In the genomic region with DNA sequence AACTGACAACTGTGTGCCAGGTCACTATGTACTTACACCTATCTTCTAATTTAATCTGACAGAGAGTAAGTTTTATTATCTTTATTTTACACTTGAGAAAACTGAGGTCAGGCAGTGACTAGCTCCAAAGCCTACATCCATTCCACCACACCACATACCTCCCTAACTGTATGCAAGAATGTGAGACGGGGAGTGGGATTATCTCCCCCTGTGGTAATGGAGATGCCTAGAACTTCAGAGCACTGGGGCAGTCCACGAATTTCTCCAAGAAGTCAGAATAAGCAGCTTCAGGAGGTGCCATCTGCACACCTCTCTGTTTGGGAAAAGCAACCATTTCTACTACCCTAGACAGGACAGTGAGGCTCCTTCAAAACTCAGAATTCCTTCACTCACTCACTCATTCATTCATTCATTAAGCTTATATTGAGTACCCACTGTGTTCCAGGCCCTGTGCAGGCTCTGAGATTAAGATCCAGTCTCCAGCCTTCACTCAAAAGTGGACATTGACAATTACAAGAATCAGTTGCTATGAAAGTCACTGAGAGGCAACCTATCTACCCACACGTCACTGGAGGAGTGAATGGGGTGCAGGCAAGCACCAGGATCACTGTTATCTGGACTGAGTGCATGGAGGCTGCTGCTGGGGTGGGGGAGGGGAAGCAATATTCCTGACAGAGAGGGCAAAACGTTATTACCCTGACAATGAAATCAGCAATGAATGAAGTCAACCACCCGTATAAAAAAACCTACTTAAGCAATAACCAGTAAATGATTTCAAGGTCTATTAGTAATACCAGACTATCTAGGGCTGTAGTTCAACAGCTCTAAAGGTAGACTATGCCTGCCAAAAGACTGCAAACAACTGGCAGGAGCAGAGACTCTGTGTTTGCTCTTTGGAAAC, we compare ENCODE assay signal across 1 cellular context.
TF ChIP-seq lines count a peak whose summit lies in the region.

No MANE protein-coding gene starts in this region.

TF ChIP-seq in GM23338, 12 proteins besides CTCF, POLR2A, EP300 and RAD21:
- TF ChIP-seq, protein P1, sequence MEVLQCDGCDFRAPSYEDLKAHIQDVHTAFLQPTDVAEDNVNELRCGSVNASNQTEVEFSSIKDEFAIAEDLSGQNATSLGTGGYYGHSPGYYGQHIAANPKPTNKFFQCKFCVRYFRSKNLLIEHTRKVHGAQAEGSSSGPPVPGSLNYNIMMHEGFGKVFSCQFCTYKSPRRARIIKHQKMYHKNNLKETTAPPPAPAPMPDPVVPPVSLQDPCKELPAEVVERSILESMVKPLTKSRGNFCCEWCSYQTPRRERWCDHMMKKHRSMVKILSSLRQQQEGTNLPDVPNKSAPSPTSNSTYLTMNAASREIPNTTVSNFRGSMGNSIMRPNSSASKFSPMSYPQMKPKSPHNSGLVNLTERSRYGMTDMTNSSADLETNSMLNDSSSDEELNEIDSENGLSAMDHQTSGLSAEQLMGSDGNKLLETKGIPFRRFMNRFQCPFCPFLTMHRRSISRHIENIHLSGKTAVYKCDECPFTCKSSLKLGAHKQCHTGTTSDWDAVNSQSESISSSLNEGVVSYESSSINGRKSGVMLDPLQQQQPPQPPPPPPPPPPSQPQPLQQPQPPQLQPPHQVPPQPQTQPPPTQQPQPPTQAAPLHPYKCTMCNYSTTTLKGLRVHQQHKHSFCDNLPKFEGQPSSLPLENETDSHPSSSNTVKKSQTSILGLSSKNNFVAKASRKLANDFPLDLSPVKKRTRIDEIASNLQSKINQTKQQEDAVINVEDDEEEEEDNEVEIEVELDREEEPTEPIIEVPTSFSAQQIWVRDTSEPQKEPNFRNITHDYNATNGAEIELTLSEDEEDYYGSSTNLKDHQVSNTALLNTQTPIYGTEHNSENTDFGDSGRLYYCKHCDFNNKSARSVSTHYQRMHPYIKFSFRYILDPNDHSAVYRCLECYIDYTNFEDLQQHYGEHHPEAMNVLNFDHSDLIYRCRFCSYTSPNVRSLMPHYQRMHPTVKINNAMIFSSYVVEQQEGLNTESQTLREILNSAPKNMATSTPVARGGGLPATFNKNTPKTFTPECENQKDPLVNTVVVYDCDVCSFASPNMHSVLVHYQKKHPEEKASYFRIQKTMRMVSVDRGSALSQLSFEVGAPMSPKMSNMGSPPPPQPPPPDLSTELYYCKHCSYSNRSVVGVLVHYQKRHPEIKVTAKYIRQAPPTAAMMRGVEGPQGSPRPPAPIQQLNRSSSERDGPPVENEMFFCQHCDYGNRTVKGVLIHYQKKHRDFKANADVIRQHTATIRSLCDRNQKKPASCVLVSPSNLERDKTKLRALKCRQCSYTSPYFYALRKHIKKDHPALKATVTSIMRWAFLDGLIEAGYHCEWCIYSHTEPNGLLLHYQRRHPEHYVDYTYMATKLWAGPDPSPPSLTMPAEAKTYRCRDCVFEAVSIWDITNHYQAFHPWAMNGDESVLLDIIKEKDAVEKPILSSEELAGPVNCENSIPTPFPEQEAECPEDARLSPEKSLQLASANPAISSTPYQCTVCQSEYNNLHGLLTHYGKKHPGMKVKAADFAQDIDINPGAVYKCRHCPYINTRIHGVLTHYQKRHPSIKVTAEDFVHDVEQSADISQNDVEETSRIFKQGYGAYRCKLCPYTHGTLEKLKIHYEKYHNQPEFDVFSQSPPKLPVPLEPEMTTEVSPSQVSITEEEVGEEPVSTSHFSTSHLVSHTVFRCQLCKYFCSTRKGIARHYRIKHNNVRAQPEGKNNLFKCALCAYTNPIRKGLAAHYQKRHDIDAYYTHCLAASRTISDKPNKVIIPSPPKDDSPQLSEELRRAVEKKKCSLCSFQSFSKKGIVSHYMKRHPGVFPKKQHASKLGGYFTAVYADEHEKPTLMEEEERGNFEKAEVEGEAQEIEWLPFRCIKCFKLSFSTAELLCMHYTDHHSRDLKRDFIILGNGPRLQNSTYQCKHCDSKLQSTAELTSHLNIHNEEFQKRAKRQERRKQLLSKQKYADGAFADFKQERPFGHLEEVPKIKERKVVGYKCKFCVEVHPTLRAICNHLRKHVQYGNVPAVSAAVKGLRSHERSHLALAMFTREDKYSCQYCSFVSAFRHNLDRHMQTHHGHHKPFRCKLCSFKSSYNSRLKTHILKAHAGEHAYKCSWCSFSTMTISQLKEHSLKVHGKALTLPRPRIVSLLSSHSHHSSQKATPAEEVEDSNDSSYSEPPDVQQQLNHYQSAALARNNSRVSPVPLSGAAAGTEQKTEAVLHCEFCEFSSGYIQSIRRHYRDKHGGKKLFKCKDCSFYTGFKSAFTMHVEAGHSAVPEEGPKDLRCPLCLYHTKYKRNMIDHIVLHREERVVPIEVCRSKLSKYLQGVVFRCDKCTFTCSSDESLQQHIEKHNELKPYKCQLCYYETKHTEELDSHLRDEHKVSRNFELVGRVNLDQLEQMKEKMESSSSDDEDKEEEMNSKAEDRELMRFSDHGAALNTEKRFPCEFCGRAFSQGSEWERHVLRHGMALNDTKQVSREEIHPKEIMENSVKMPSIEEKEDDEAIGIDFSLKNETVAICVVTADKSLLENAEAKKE (CRISPR knock-in tag; IDR thresholded peaks at IDR 0.05) = peak; percentile 77; the same call in 1 of the 2 replicates
- TF ChIP-seq STAT1 (IDR thresholded peaks at IDR 0.05; ENCODE audit: unreplicated experiment) (no peak), JUNB (IDR thresholded peaks at IDR 0.05; ENCODE audit: unreplicated experiment) (no peak), NANOG (IDR thresholded peaks at IDR 0.05; ENCODE audit: borderline replicate concordance) (no peak)
- TF ChIP-seq, protein P2, sequence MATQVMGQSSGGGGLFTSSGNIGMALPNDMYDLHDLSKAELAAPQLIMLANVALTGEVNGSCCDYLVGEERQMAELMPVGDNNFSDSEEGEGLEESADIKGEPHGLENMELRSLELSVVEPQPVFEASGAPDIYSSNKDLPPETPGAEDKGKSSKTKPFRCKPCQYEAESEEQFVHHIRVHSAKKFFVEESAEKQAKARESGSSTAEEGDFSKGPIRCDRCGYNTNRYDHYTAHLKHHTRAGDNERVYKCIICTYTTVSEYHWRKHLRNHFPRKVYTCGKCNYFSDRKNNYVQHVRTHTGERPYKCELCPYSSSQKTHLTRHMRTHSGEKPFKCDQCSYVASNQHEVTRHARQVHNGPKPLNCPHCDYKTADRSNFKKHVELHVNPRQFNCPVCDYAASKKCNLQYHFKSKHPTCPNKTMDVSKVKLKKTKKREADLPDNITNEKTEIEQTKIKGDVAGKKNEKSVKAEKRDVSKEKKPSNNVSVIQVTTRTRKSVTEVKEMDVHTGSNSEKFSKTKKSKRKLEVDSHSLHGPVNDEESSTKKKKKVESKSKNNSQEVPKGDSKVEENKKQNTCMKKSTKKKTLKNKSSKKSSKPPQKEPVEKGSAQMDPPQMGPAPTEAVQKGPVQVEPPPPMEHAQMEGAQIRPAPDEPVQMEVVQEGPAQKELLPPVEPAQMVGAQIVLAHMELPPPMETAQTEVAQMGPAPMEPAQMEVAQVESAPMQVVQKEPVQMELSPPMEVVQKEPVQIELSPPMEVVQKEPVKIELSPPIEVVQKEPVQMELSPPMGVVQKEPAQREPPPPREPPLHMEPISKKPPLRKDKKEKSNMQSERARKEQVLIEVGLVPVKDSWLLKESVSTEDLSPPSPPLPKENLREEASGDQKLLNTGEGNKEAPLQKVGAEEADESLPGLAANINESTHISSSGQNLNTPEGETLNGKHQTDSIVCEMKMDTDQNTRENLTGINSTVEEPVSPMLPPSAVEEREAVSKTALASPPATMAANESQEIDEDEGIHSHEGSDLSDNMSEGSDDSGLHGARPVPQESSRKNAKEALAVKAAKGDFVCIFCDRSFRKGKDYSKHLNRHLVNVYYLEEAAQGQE (IDR thresholded peaks at IDR 0.05; ENCODE audit: unreplicated experiment) = no peak
